ENCODE assay signal across 8 cellular contexts in the genomic region with DNA sequence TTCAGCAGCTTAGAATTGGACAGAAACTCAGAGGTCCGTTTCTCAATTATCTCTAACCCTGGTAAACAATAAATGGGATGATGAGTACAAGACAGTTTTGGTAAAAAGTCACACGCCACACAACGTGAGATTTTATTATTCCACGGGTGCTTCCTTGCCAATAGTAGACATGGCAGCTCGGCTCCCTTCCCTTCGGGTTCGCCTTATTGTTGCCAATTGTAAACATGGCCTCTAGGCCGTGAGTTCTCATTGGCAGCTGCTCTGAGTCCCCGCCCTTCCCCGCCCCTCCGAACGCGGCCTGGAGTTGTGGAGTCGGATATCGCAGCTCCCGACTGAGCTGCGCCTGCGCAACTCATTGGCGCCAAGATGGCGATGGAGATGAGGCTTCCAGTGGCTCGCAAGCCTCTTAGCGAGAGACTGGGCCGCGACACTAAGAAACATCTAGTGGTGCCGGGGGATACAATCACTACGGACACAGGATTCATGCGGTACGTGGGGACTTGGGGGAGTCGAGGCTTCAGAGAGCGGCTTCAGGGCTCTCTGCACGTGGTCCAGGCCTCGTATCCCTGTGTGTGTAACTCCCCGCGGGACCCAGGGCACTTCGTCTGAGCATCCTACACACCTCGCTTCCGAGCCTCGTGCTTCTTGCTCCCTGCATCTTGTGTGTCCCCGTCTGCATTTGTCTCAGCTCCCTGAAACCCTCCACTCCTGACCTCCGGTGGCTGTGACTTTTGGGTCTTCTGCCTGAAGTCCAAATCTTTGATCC. TPM values are rescaled to one million over a fixed set of nuclear protein-coding genes. Genes with fewer than 3 reads are reported as not detected.
DNase-seq lines count a peak whose midpoint lies in the region; FAIRE-seq and TF ChIP-seq lines count a peak whose summit lies in the region.

A gene with protein sequence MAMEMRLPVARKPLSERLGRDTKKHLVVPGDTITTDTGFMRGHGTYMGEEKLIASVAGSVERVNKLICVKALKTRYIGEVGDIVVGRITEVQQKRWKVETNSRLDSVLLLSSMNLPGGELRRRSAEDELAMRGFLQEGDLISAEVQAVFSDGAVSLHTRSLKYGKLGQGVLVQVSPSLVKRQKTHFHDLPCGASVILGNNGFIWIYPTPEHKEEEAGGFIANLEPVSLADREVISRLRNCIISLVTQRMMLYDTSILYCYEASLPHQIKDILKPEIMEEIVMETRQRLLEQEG (plus strand): TSS at position 355 of the 766 bp plus-strand sequence. CDS start 12 bp downstream, at position 367.

- H3K4me1 Mint-ChIP-seq in HFFc6 (ENCODE audit: low read depth): peaks cover 60% of the 10 kb centered on the region
- H3K4me1 Mint-ChIP-seq in activated naive CD4-positive, alpha-beta T cell treated with anti-CD3 and anti-CD28 coated beads for 36 hours (ENCODE audit: low read depth): peaks cover 38% of the 10 kb centered on the region

- H3K4me3 ChIP-seq in NB4 (ENCODE audit: low read depth, low read length) (peak within 1 kb of the TSS; percentile 81), neutrophil (ENCODE audit: low read depth in 1 of 2, low read length in 1 of 2) (peak within 1 kb of the TSS; percentile 72 to 73)

- H3K27ac Mint-ChIP-seq in HFFc6: peak within 1 kb of the TSS; percentile 86
- H3K27ac Mint-ChIP-seq in activated naive CD4-positive, alpha-beta T cell treated with anti-CD3 and anti-CD28 coated beads for 36 hours: peak within 1 kb of the TSS; percentile 87

- no peaks in the 10 kb centered on the region; the same call in 1 of the 2 replicates for H3K27me3 Mint-ChIP-seq in HFFc6 (ENCODE audit: insufficient read depth)
- H3K27me3 Mint-ChIP-seq in activated naive CD4-positive, alpha-beta T cell treated with anti-CD3 and anti-CD28 coated beads for 36 hours (ENCODE audit: low read depth): no peaks in the 10 kb centered on the region

- TF ChIP-seq CTCF in HFFc6 (IDR thresholded peaks at IDR 0.05) (no peak), NB4 (IDR thresholded peaks at IDR 0.05; ENCODE audit: low read depth, low read length) (no peak), neutrophil (IDR thresholded peaks at IDR 0.05) (peak; percentile 53), subcutaneous adipose tissue (IDR thresholded peaks at IDR 0.05; ENCODE audit: low read depth) (no peak)

- H3K4me1 ChIP-seq in neutrophil (ENCODE audit: control insufficient read depth in 1 of 2, insufficient read depth in 1 of 2, low read depth in 1 of 2, low read length in 1 of 2): peaks cover 15 to 17% of the 10 kb centered on the region in 2 experiments

- H3K36me3 ChIP-seq in neutrophil: peaks cover 24% of the 10 kb centered on the region

- no peak for FAIRE-seq in frontal cortex (lab: Jason Lieb, UNC)

- peaks cover 22% of the 10 kb centered on the region for H3K27me3 ChIP-seq in neutrophil

- H3K36me3 Mint-ChIP-seq in HFFc6 (ENCODE audit: low read depth): peaks cover 25% of the 10 kb centered on the region
- peaks cover 27% of the 10 kb centered on the region for H3K36me3 Mint-ChIP-seq in activated naive CD4-positive, alpha-beta T cell treated with anti-CD3 and anti-CD28 coated beads for 36 hours (ENCODE audit: low read depth)

- DNase-seq in GM04504 (ENCODE audit: low read depth): peak; percentile 96
- peak; percentile 98 for DNase-seq in HFFc6
- peak; percentile 98 for DNase-seq in NB4 (ENCODE audit: low read depth)
- DNase-seq in SK-N-DZ (ENCODE audit: low spot score): peak; percentile 97
- peak; percentile 99 for DNase-seq in activated naive CD4-positive, alpha-beta T cell treated with anti-CD3 and anti-CD28 coated beads for 36 hours
- peak; percentile 87 to 95 for DNase-seq in frontal cortex (ENCODE audit: low spot score in 2 of 2)

- H3K4me3 Mint-ChIP-seq in HFFc6: peak within 1 kb of the TSS; percentile 93
- peak within 1 kb of the TSS; percentile 90 for H3K4me3 Mint-ChIP-seq in activated naive CD4-positive, alpha-beta T cell treated with anti-CD3 and anti-CD28 coated beads for 36 hours

- H3K9me3 ChIP-seq in neutrophil: no peaks in the 10 kb centered on the region

- TF ChIP-seq POLR2A in NB4 (IDR thresholded peaks at IDR 0.05; ENCODE audit: extremely low read depth, insufficient read length): peak; percentile 96

- intact Hi-C loops in activated naive CD4-positive, alpha-beta T cell treated with anti-CD3 and anti-CD28 coated beads for 36 hours (cut with micrococcal nuclease): loop anchor here (1.0 to 5.0 kb wide), 5 partner anchors 11 to 856 kb away; a partner anchor contains a TSS

- H3K27ac ChIP-seq in neutrophil: peak within 1 kb of the TSS; percentile 22

- CTCF ChIA-PET in activated naive CD4-positive, alpha-beta T cell treated with anti-CD3 and anti-CD28 coated beads for 36 hours (lab: Charles Lee): interaction anchor here (0.9 to 2.3 kb wide), 6 partner anchors 8 to 233 kb away, joined by 3 to 21 read pairs (median 10); no protein-coding TSS in a partner anchor

- H3K9me3 Mint-ChIP-seq in HFFc6: no peaks in the 10 kb centered on the region
- no peaks in the 10 kb centered on the region for H3K9me3 Mint-ChIP-seq in activated naive CD4-positive, alpha-beta T cell treated with anti-CD3 and anti-CD28 coated beads for 36 hours

RNA-seq across cellular contexts. Expression of the gene that starts here (rescaled TPM):
- total RNA-seq in HFFc6 (2021; fragmentation: NEBNext Ultra II Directional; extraction: Animal tissue kit (Norgen Biotek cat#: 25700)): 10 to 100 TPM; 27.8 to 36.7 (median 33.8) TPM
- polyA plus RNA-seq in SK-N-DZ (2014; cell fraction: cytosol; rRNA removed): 90.2 and 99.1 TPM in 2 replicates
- 96.0 and 99.5 TPM in 2 replicates for polyA plus RNA-seq in SK-N-DZ (2014; cell fraction: nucleus; rRNA removed)
- total RNA-seq in activated naive CD4-positive, alpha-beta T cell treated with anti-CD3 and anti-CD28 coated beads for 36 hours: 10 to 100 TPM; 70.1 to 72.6 TPM
- total RNA-seq in frontal cortex: 48.5 TPM
- total RNA-seq in subcutaneous adipose tissue: 10 to 100 TPM; 12.2 to 18.8 (median 14.9) TPM

Comparison
In these comparisons a context has a peak if more than half of its experiments do, and no peak if none do; other contexts are left out.
1. Peak in every context shown above with its lines: DNase-seq, H3K4me3 ChIP-seq and H3K27ac ChIP-seq.